12 cellular contexts compared by ENCODE assay signal in genomic region chr7:134669388-134669787, GRCh38. TPM values are rescaled to one million over a fixed set of nuclear protein-coding genes. Genes with fewer than 3 reads are reported as not detected.
DNase-seq lines count a peak whose midpoint lies in the region; ATAC-seq and TF ChIP-seq lines count a peak whose summit lies in the region.
"Had no signal": no experiment of that assay in that cellular context is flagged by ENCODE, and none has a peak within 500 bp of the region (broad histone marks: within the 10 kb centered on the region; RNA-seq: fewer than 3 reads in every experiment).

No MANE protein-coding gene starts in this region.

- H3K4me1 ChIP-seq in SK-N-SH (ENCODE audit: control insufficient read depth in 1 of 2, insufficient read depth in 2 of 2, low read depth in 1 of 2, low read length in 1 of 2) = peaks cover 11 to 13% of the 10 kb centered on the region in 2 experiments; a peak in 3 of 4 replicates

- no peak for DNase-seq in activated naive CD4-positive, alpha-beta T cell treated with anti-CD3 and anti-CD28 coated beads for 36 hours
- no peak for DNase-seq in activated naive CD4-positive, alpha-beta T cell treated with anti-CD3 and anti-CD28 coated beads, Interleukin-2, amount 50 U/mL, for 16 hours
- DNase-seq in SK-N-SH (no peak), dermis blood vessel endothelial cell (peak; percentile 39), NCI-H510A treated with DMSO at 0.1 percent for 48 hours (lab: John Stamatoyannopoulos, UW) (no peak), HuH-7.5 (ENCODE audit: low spot score) (no peak), NCI-H1048 (lab: John Stamatoyannopoulos, UW) (no peak)
- DNase-seq in stimulated activated naive CD8-positive, alpha-beta T cell treated with anti-CD3 and anti-CD28 coated beads, Interleukin-15, Interleukin-2, amounts not matched to agents 100 U/mL and 50 U/mL, for 24 hours = no peak
- DNase-seq: cortex of kidney, nephron progenitor cell, spleen had no signal

- WGBS in SK-N-SH (ENCODE audit: low lambda C conversion rate) = 69% methylated on average over 4 of the region's 4 CpGs

- H3K27me3 Mint-ChIP-seq in activated naive CD4-positive, alpha-beta T cell treated with anti-CD3 and anti-CD28 coated beads for 36 hours (ENCODE audit: low read depth) = no peaks in the 10 kb centered on the region

- no peaks in the 10 kb centered on the region for H3K27me3 ChIP-seq in SK-N-SH (ENCODE audit: insufficient read depth)
- H3K27me3 ChIP-seq: foreskin keratinocyte, spleen had no signal

- H4K20me1 ChIP-seq in SK-N-SH (ENCODE audit: insufficient read depth) = no peaks in the 10 kb centered on the region

- no peaks in the 10 kb centered on the region for H3K9me3 ChIP-seq in SK-N-SH

- TF ChIP-seq EP300 in SK-N-SH (IDR thresholded peaks at IDR 0.05; ENCODE audit: borderline replicate concordance in 1 of 2, low read depth in 1 of 2, low read length in 1 of 2) = no peak

- peak overlapping the region; percentile 65 for H3K4me3 Mint-ChIP-seq in activated naive CD4-positive, alpha-beta T cell treated with anti-CD3 and anti-CD28 coated beads for 36 hours
- H3K4me3 Mint-ChIP-seq: nephron progenitor cell had no signal

- peak overlapping the region; percentile 85 for H3K27ac Mint-ChIP-seq in activated naive CD4-positive, alpha-beta T cell treated with anti-CD3 and anti-CD28 coated beads for 36 hours
- H3K27ac Mint-ChIP-seq: nephron progenitor cell had no signal

- intact Hi-C loops in activated naive CD4-positive, alpha-beta T cell treated with anti-CD3 and anti-CD28 coated beads for 36 hours (cut with micrococcal nuclease) = loop anchor here (5.0 kb wide), 1 partner anchor 478 kb away; the partner anchor contains the start of gene TMEM140

- H3K9me2 ChIP-seq in SK-N-SH = no peaks in the 10 kb centered on the region

- no peak for TF ChIP-seq CTCF in SK-N-SH (IDR thresholded peaks at IDR 0.05)

- peak overlapping the region; percentile 61 for H3K4me2 ChIP-seq in SK-N-SH

- H3K9ac ChIP-seq in SK-N-SH = peak overlapping the region; percentile 43; the same call in 1 of the 2 replicates

- POLR2A ChIA-PET in SK-N-SH (lab: Yijun Ruan, JAX) = no interaction called here

- H3K79me2 ChIP-seq in SK-N-SH (ENCODE audit: insufficient read depth) = peaks cover 28% of the 10 kb centered on the region; the same call in 1 of the 2 replicates

- H3K36me3 ChIP-seq in SK-N-SH (replicated peaks in 1 of 2; ENCODE audit: control insufficient read depth in 1 of 2, insufficient read depth in 2 of 2, low read length in 1 of 2) = peaks cover 3% of the 10 kb centered on the region in 2 experiments

- peak overlapping the region in 1 of 2 experiments; percentile 31; a peak in 2 of 4 replicates for H3K4me3 ChIP-seq in SK-N-SH (ENCODE audit: low read depth in 2 of 2, low read length in 1 of 2)

- H3K4me1 Mint-ChIP-seq in activated naive CD4-positive, alpha-beta T cell treated with anti-CD3 and anti-CD28 coated beads for 36 hours (ENCODE audit: low read depth) = peaks cover 52% of the 10 kb centered on the region
- H3K4me1 Mint-ChIP-seq: nephron progenitor cell had no signal

- CTCF ChIA-PET in activated naive CD4-positive, alpha-beta T cell treated with anti-CD3 and anti-CD28 coated beads for 36 hours (lab: Charles Lee) = interaction anchor here (1.1 to 2.3 kb wide), 8 partner anchors 8 to 48 kb away, joined by 3 to 11 read pairs (median 4); no protein-coding TSS in a partner anchor
- CTCF ChIA-PET in SK-N-SH (lab: Yijun Ruan, JAX) = interaction anchor here (1.2 to 2.5 kb wide), 4 partner anchors 12 to 301 kb away, joined by 3 to 7 read pairs (median 4); partner anchors contain the start of gene BPGM

- H3K27ac ChIP-seq in SK-N-SH (ENCODE audit: low read depth in 2 of 2, low read length in 1 of 2) = peak overlapping the region; percentile 79 to 89
- H3K27ac ChIP-seq: foreskin keratinocyte had no signal

- H3F3A ChIP-seq in SK-N-SH (replicated peaks; ENCODE audit: insufficient read depth) = peaks cover 16% of the 10 kb centered on the region

- H2AFZ ChIP-seq in SK-N-SH (ENCODE audit: low read depth) = 0 out of 2 replicates have a peak overlapping the region, but pooled peaks have one; percentile 4

- H3K36me3 Mint-ChIP-seq in activated naive CD4-positive, alpha-beta T cell treated with anti-CD3 and anti-CD28 coated beads for 36 hours (ENCODE audit: low read depth) = peaks cover 23% of the 10 kb centered on the region

- no peak for TF ChIP-seq RAD21 in SK-N-SH (IDR thresholded peaks at IDR 0.05; ENCODE audit: low read length)

- peaks cover 5% of the 10 kb centered on the region for H3K9me3 Mint-ChIP-seq in activated naive CD4-positive, alpha-beta T cell treated with anti-CD3 and anti-CD28 coated beads for 36 hours

- ATAC-seq in stimulated activated naive CD8-positive, alpha-beta T cell treated with anti-CD3 and anti-CD28 coated beads, Interleukin-15, Interleukin-2, amounts not matched to agents 100 U/mL and 50 U/mL, for 24 hours = peak; percentile 42

TF ChIP-seq in SK-N-SH, 30 proteins besides CTCF, POLR2A, EP300 and RAD21:
- no peak for TF ChIP-seq FOXJ3 (CRISPR knock-in tag; IDR thresholded peaks at IDR 0.05)
- TF ChIP-seq JUND (IDR thresholded peaks at IDR 0.05) = no peak
- peak; percentile 36; the same call in 1 of the 2 replicates for TF ChIP-seq GATA2 (CRISPR knock-in tag; IDR thresholded peaks at IDR 0.05)
- TF ChIP-seq USF1 (IDR thresholded peaks at IDR 0.05; ENCODE audit: borderline replicate concordance, low read depth) = no peak
- TF ChIP-seq MXI1 (IDR thresholded peaks at IDR 0.05; ENCODE audit: low read depth, low read length) = no peak
TF ChIP-seq in SK-N-SH: peak in this region for 1.

RNA-seq across cellular contexts. Expression of gene BPGM, which starts 22.7 kb away (rescaled TPM):
- total RNA-seq in activated naive CD4-positive, alpha-beta T cell treated with anti-CD3 and anti-CD28 coated beads for 36 hours = 10 to 100 TPM; 13.9 to 14.2 TPM
- 12.4 and 17.4 TPM in 2 replicates for polyA plus RNA-seq in SK-N-SH (2012; rRNA removed)
- polyA plus RNA-seq in SK-N-SH (2012; cell fraction: cytosol; rRNA removed) = 20.2 and 28.4 TPM in 2 replicates
- polyA plus RNA-seq in SK-N-SH (2012; cell fraction: nucleus; rRNA removed) = 4.7 and 7.0 TPM in 2 replicates
- total RNA-seq in dermis blood vessel endothelial cell = 20.3 and 20.6 TPM in 2 replicates
